1 cellular context compared by ENCODE assay signal in genomic region chr10:110852255-110852896, GRCh38.
A peak's percentile ranks its signal among the peaks of the same experiment; 100 is the strongest.
TF ChIP-seq lines count a peak whose summit lies in the region.

No MANE protein-coding gene starts in this region.

TF ChIP-seq in HepG2, 621 proteins besides CTCF, POLR2A, EP300 and RAD21 (continued from another document and continues in another):
- TF ChIP-seq ZNF318 (CRISPR knock-in tag; IDR thresholded peaks at IDR 0.05) (no peak), GATAD2A (CRISPR knock-in tag; IDR thresholded peaks at IDR 0.05) (peak; percentile 44; the same call in 1 of the 2 replicates), ZNF558 (CRISPR knock-in tag; IDR thresholded peaks at IDR 0.05; ENCODE audit: borderline replicate concordance) (no peak), PRDM15 (CRISPR knock-in tag; IDR thresholded peaks at IDR 0.05) (no peak), ZNF33A (CRISPR knock-in tag; IDR thresholded peaks at IDR 0.05; ENCODE audit: borderline replicate concordance) (no peak), ZNF20 (CRISPR knock-in tag; IDR thresholded peaks at IDR 0.05) (no peak), ZNF44 (CRISPR knock-in tag; IDR thresholded peaks at IDR 0.05) (no peak), THAP7 (CRISPR knock-in tag; IDR thresholded peaks at IDR 0.05) (no peak), KDM4B (CRISPR knock-in tag; IDR thresholded peaks at IDR 0.05) (no peak), ZMAT5 (CRISPR knock-in tag; IDR thresholded peaks at IDR 0.05; ENCODE audit: borderline replicate concordance, low read depth) (no peak), SAFB2 (CRISPR knock-in tag; IDR thresholded peaks at IDR 0.05; ENCODE audit: borderline replicate concordance, low read depth) (no peak), EZH2 (conservative IDR thresholded peaks at IDR 0.05; ENCODE audit: low read depth, low read length) (no peak), JARID2 (CRISPR knock-in tag; IDR thresholded peaks at IDR 0.05; ENCODE audit: insufficient replicate concordance) (no peak), ZNF138 (CRISPR knock-in tag; IDR thresholded peaks at IDR 0.05; ENCODE audit: low read depth) (no peak), ISL2 (CRISPR knock-in tag; IDR thresholded peaks at IDR 0.05) (no peak), CREB1 (IDR thresholded peaks at IDR 0.05) (no peak), CREB1 (CRISPR knock-in tag; IDR thresholded peaks at IDR 0.05) (no peak), U2AF1 (optimal IDR thresholded peaks at IDR 0.05; ENCODE audit: low read depth, low read length) (no peak), ZBTB34 (CRISPR knock-in tag; IDR thresholded peaks at IDR 0.05) (no peak), MXI1 (IDR thresholded peaks at IDR 0.05; ENCODE audit: borderline replicate concordance, low read depth, low read length) (peak; percentile 67; the same call in 1 of the 3 replicates), TCF7L2 (IDR thresholded peaks at IDR 0.05; ENCODE audit: low read depth, low read length) (no peak), MAX (IDR thresholded peaks at IDR 0.05) (peak; percentile 57; the same call in 1 of the 2 replicates), ZNF737 (CRISPR knock-in tag; IDR thresholded peaks at IDR 0.05; ENCODE audit: borderline replicate concordance) (no peak), SOX5 (CRISPR knock-in tag; IDR thresholded peaks at IDR 0.05; ENCODE audit: borderline replicate concordance) (peak; percentile 25; the same call in 1 of the 2 replicates), SNAI1 (CRISPR knock-in tag; IDR thresholded peaks at IDR 0.05; ENCODE audit: borderline replicate concordance) (no peak), DRAP1 (CRISPR knock-in tag; IDR thresholded peaks at IDR 0.05) (no peak), GLI4 (CRISPR knock-in tag; IDR thresholded peaks at IDR 0.05; ENCODE audit: borderline replicate concordance) (no peak), E2F2 (CRISPR knock-in tag; IDR thresholded peaks at IDR 0.05; ENCODE audit: borderline replicate concordance) (no peak), ZBTB4 (CRISPR knock-in tag; IDR thresholded peaks at IDR 0.05; ENCODE audit: borderline replicate concordance) (no peak), RAD51 (IDR thresholded peaks at IDR 0.05; ENCODE audit: borderline replicate concordance) (peak; percentile 54; the same call in 1 of the 2 replicates), NPAS2 (CRISPR knock-in tag; IDR thresholded peaks at IDR 0.05; ENCODE audit: borderline replicate concordance) (no peak), RARA (CRISPR knock-in tag; IDR thresholded peaks at IDR 0.05) (peak; percentile 40; the same call in 1 of the 2 replicates), MIER2 (CRISPR knock-in tag; IDR thresholded peaks at IDR 0.05) (no peak), HOXA7 (CRISPR knock-in tag; IDR thresholded peaks at IDR 0.05) (no peak), HMG20A (CRISPR knock-in tag; IDR thresholded peaks at IDR 0.05; ENCODE audit: borderline replicate concordance) (no peak), JDP2 (CRISPR knock-in tag; IDR thresholded peaks at IDR 0.05; ENCODE audit: borderline replicate concordance) (no peak), ZFAT (CRISPR knock-in tag; conservative IDR thresholded peaks at IDR 0.05) (no peak), XBP1 (CRISPR knock-in tag; IDR thresholded peaks at IDR 0.05) (no peak), BCL6 (CRISPR knock-in tag; IDR thresholded peaks at IDR 0.05) (peak; percentile 32; the same call in 1 of the 2 replicates), FOXO4 (CRISPR knock-in tag; conservative IDR thresholded peaks at IDR 0.05) (no peak)
